16 cellular contexts compared by ENCODE assay signal in the genomic region with DNA sequence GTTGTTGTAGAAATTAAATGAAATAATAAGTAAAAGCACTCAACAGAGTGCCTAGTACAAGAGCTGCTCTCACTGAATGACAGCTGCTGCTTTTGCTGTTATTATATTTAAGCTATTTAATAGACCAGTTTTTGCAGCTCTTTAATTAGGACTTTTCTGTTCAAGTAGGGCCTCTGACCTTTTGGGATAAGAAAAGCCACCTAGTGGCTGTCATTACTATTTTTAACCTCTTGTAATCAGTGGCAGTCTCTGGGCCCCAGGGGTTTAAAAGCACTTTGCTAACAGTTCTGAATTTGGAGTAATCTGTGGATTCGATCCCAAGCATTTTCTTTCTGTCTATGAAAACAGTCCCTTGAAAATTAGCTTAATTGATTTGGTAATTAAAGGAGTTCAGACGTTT.
A peak's percentile ranks its signal among the peaks of the same experiment; 100 is the strongest.
DNase-seq lines count a peak whose midpoint lies in the region; ATAC-seq, FAIRE-seq and TF ChIP-seq lines count a peak whose summit lies in the region.
"Had no signal": no experiment of that assay in that cellular context is flagged by ENCODE, and none has a peak within 500 bp of the region (broad histone marks: within the 10 kb centered on the region; RNA-seq: fewer than 3 reads in every experiment).

No MANE protein-coding gene starts in this region.

- H4K20me1 ChIP-seq in OCI-LY7 (ENCODE audit: insufficient read depth, low read length), result no peaks in the 10 kb centered on the region

- H3K79me2 ChIP-seq in OCI-LY7 (ENCODE audit: insufficient read depth, low read depth, low read length), result no peaks in the 10 kb centered on the region

- H3K4me2 ChIP-seq in OCI-LY7 (ENCODE audit: low read length), result no peak overlapping the region

- H3K9me3 ChIP-seq in OCI-LY7 (ENCODE audit: low read length), result no peaks in the 10 kb centered on the region
- H3K9me3 ChIP-seq in spleen, result peaks cover 0 to 38% (median 27%) of the 10 kb centered on the region in 8 donors
- H3K9me3 ChIP-seq in gastrocnemius medialis, result peaks cover 0 to 13% (median 0%) of the 10 kb centered on the region in 3 donors

- POLR2A ChIA-PET in OCI-LY7 (lab: Charles Lee), result no interaction called here

- no peaks in the 10 kb centered on the region for H3K4me1 ChIP-seq in OCI-LY7 (ENCODE audit: insufficient read depth, low read length, poor library complexity, severe bottlenecking)
- peaks cover 6% of the 10 kb centered on the region for H3K4me1 ChIP-seq in foreskin keratinocyte
- H3K4me1 ChIP-seq in spleen, result peaks cover 0 to 7% (median 0%) of the 10 kb centered on the region in 6 donors
- peaks cover 0 to 7% of the 10 kb centered on the region in 2 donors for H3K4me1 ChIP-seq in gastrocnemius medialis

- H3K9me2 ChIP-seq in OCI-LY7 (ENCODE audit: insufficient read depth, low read length), result no peaks in the 10 kb centered on the region

- H3K27me3 ChIP-seq in foreskin keratinocyte (no peaks in the 10 kb centered on the region), spleen (replicated peaks in 1 of 7) (no peaks in the 10 kb centered on the region), gastrocnemius medialis (no peaks in the 10 kb centered on the region)

- no TSS peak for BruUV-seq in OCI-LY7 (replicated peaks; lab: Mats Ljungman, UMichigan)

- intact Hi-C loops in OCI-LY7 (cut with micrococcal nuclease; ENCODE audit: unreplicated experiment), result no loop called here
- intact Hi-C loops in spleen (cut with DNase I; ENCODE audit: low total_unique reads), result no loop called here
- intact Hi-C loops in gastrocnemius medialis (cut with DNase I; ENCODE audit: low total_unique reads), result no loop called here

- TF ChIP-seq CTCF in C4-2B (conservative IDR thresholded peaks at IDR 0.05), result peak; percentile 61
- TF ChIP-seq CTCF in OCI-LY7 (conservative IDR thresholded peaks at IDR 0.05; ENCODE audit: low read length), result peak; percentile 35; the same call in 1 of the 2 replicates
- peak; percentile 22 for TF ChIP-seq CTCF in foreskin keratinocyte (conservative IDR thresholded peaks at IDR 0.05)
- TF ChIP-seq CTCF in spleen (IDR thresholded peaks at IDR 0.05 in 8 of 11, conservative IDR thresholded peaks at IDR 0.05 in 3 of 11), result no peak
- TF ChIP-seq CTCF in gastrocnemius medialis (IDR thresholded peaks at IDR 0.05 in 4 of 5, conservative IDR thresholded peaks at IDR 0.05 in 1 of 5), result no peak

- no peak overlapping the region for H3K27ac ChIP-seq in C4-2B
- no peak overlapping the region for H3K27ac ChIP-seq in OCI-LY7 (ENCODE audit: low read depth, low read length, poor library complexity, severe bottlenecking)
- H3K27ac ChIP-seq in foreskin keratinocyte, result no peak overlapping the region
- H3K27ac ChIP-seq in spleen, result no peak overlapping the region
- no peak overlapping the region for H3K27ac ChIP-seq in gastrocnemius medialis
- H3K27ac ChIP-seq: thoracic aorta had no signal

- ATAC-seq in GM18502 (IDR thresholded peaks at IDR 0.05; ENCODE audit: poor library complexity, unreplicated experiment) (peak; percentile 39), foreskin keratinocyte (peak; percentile 22), gastrocnemius medialis (no peak)
- ATAC-seq: activated T-helper 17 cell treated with anti-CD3 and anti-CD28 coated beads, Interleukin-2, amount 50 U/mL, for 72 hours; effector memory CD8-positive, alpha-beta T cell; naive thymus-derived CD8-positive, alpha-beta T cell; T-helper 17 cell had no signal

- no peak for FAIRE-seq in H54 (lab: Jason Lieb, UNC)
- FAIRE-seq: GM12891 had no signal

- TF ChIP-seq POLR2A in spleen (IDR thresholded peaks at IDR 0.05) (no peak), gastrocnemius medialis (IDR thresholded peaks at IDR 0.05) (no peak), H54 (IDR thresholded peaks at IDR 0.05; ENCODE audit: low read depth, low read length) (no peak)

- H2AFZ ChIP-seq in OCI-LY7 (ENCODE audit: low read length), result no peak overlapping the region

- CTCF ChIA-PET in OCI-LY7 (lab: Charles Lee; ENCODE audit: unreplicated experiment), result no interaction called here

- in situ Hi-C loops in gastrocnemius medialis (cut with MboI; ENCODE audit: low sequenced_read_pairs in 4 of 4), result no loop called here

- H3K4me3 ChIP-seq in OCI-LY7 (ENCODE audit: low read depth, low read length, poor library complexity, severe bottlenecking) (no peak overlapping the region), spleen (no peak overlapping the region), gastrocnemius medialis (no peak overlapping the region)
- H3K4me3 ChIP-seq: thoracic aorta had no signal

- 59 to 83% (median 73%) methylated on average over 2 of the region's 2 CpGs for WGBS in spleen, 5 donors

- DNase-seq in OCI-LY7 (ENCODE audit: low spot score) (peak; percentile 0), foreskin keratinocyte (no peak), spleen (no peak), gastrocnemius medialis (no peak), NCI-H446 (lab: John Stamatoyannopoulos, UW) (no peak), H54 (ENCODE audit: insufficient read length, low spot score) (no peak)
- DNase-seq: activated CD4-positive, alpha-beta T cell treated with anti-CD3 and anti-CD28 coated beads, Interleukin-2, amount 10 ng/mL, durations not matched to agents 24 days and 14 days; effector memory CD8-positive, alpha-beta T cell; GOT3; naive thymus-derived CD8-positive, alpha-beta T cell; T-helper 17 cell had no signal

- no peaks in the 10 kb centered on the region for H3K36me3 ChIP-seq in OCI-LY7 (ENCODE audit: insufficient read depth, low read length)
- H3K36me3 ChIP-seq in spleen, result no peaks in the 10 kb centered on the region
- no peaks in the 10 kb centered on the region for H3K36me3 ChIP-seq in gastrocnemius medialis
- H3K36me3 ChIP-seq: thoracic aorta had no signal

Comparison
In these comparisons a context has a peak if more than half of its experiments do, and no peak if none do; other contexts are left out.
1. CTCF ChIP-seq: peak in C4-2B (single experiment), OCI-LY7 (single experiment) and foreskin keratinocyte (single experiment); none in spleen (0 of 11) and gastrocnemius medialis (0 of 5).
2. ATAC-seq: peak in GM18502 (single experiment) and foreskin keratinocyte (single experiment); none in gastrocnemius medialis (0 of 2).